16 cellular contexts compared by ENCODE assay signal in the genomic region with DNA sequence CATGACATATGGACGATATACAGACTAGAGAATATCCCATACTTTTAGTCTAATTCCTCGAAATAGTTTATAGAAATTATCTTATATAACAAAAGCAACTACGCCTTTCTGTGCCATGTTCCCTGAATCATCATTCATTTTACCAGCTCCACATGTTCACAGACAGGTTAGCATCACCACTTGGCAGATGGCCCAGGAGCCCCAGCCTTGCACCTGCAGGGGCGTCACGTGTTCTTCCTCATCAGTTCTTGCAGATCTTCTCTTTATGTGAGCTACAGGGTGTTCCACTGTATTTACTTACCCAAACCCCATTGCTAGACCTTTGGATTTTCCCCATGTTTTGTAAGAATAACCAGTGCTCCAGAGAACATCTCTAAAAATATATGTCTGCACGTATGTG. TPM values are rescaled to one million over a fixed set of nuclear protein-coding genes. Genes with fewer than 3 reads are reported as not detected.
DNase-seq lines count a peak whose midpoint lies in the region; ATAC-seq lines count a peak whose summit lies in the region.
"Had no signal": no experiment of that assay in that cellular context is flagged by ENCODE, and none has a peak within 500 bp of the region (broad histone marks: within the 10 kb centered on the region; RNA-seq: fewer than 3 reads in every experiment).

No MANE protein-coding gene starts in this region.

- intact Hi-C loops in activated CD4-positive, alpha-beta T cell treated with anti-CD3 and anti-CD28 coated beads, Interleukin-2, amount 10 ng/mL, durations not matched to agents 24 days and 14 days (cut with micrococcal nuclease): no loop called here
- intact Hi-C loops in posterior vena cava (cut with DNase I): no loop called here

- no peak for ATAC-seq in HG03342 (IDR thresholded peaks at IDR 0.05; ENCODE audit: unreplicated experiment)
- ATAC-seq: left lung had no signal

- peaks cover 3% of the 10 kb centered on the region for H3K4me1 Mint-ChIP-seq in activated CD4-positive, alpha-beta T cell treated with anti-CD3 and anti-CD28 coated beads, Interleukin-2, amount 10 ng/mL, durations not matched to agents 24 days and 14 days

- no peak overlapping the region for H3K4me3 Mint-ChIP-seq in activated CD4-positive, alpha-beta T cell treated with anti-CD3 and anti-CD28 coated beads, Interleukin-2, amount 10 ng/mL, durations not matched to agents 24 days and 14 days
- H3K4me3 Mint-ChIP-seq: activated T-cell treated with anti-CD3 and anti-CD28 coated beads, Interleukin-2, amount 50 U/mL, for 24 hours had no signal

- no peaks in the 10 kb centered on the region for H3K36me3 Mint-ChIP-seq in activated CD4-positive, alpha-beta T cell treated with anti-CD3 and anti-CD28 coated beads, Interleukin-2, amount 10 ng/mL, durations not matched to agents 24 days and 14 days (ENCODE audit: low read depth)

- H3K27ac Mint-ChIP-seq in activated CD4-positive, alpha-beta T cell treated with anti-CD3 and anti-CD28 coated beads, Interleukin-2, amount 10 ng/mL, durations not matched to agents 24 days and 14 days: no peak overlapping the region
- H3K27ac Mint-ChIP-seq: activated T-cell treated with anti-CD3 and anti-CD28 coated beads, Interleukin-2, amount 50 U/mL, for 24 hours had no signal

- DNase-seq in activated CD4-positive, alpha-beta T cell treated with anti-CD3 and anti-CD28 coated beads, Interleukin-2, amount 50 U/mL, for 1 hour: peak; percentile 34
- DNase-seq in activated CD4-positive, alpha-beta T cell treated with anti-CD3 and anti-CD28 coated beads, Interleukin-2, amount 10 ng/mL, durations not matched to agents 24 days and 14 days: no peak
- peak; percentile 81 for DNase-seq in NCI-H2029 treated with DMSO at 0.1 percent for 48 hours (lab: John Stamatoyannopoulos, UW)
- peak; percentile 18 for DNase-seq in T follicular helper cell (ENCODE audit: low read depth)
- peak; percentile 54 for DNase-seq in posterior vena cava (ENCODE audit: low spot score)
- no peak for DNase-seq in NCI-H524 treated with DMSO at 0.1 percent for 48 hours (lab: John Stamatoyannopoulos, UW)
- no peak for DNase-seq in dedifferentiated amniotic fluid mesenchymal stem cell (ENCODE audit: extremely low spot score)
- DNase-seq: ACHN; activated T-cell treated with anti-CD3 and anti-CD28 coated beads, Interleukin-2, amount 50 U/mL, for 24 hours; NK-92 treated with Interleukin-12 subunit alpha and Interleukin-12 subunit beta, amount 100 ng/mL, for 24 hours; pancreas; stimulated activated CD4-positive, alpha-beta T cell treated with anti-CD3 and anti-CD28 coated beads, Interleukin-4, amount 100 ng/mL, for 4 hours; T-helper 9 cell had no signal

- H3K27me3 Mint-ChIP-seq in activated CD4-positive, alpha-beta T cell treated with anti-CD3 and anti-CD28 coated beads, Interleukin-2, amount 10 ng/mL, durations not matched to agents 24 days and 14 days: peaks cover 39% of the 10 kb centered on the region
- H3K27me3 Mint-ChIP-seq: activated T-cell treated with anti-CD3 and anti-CD28 coated beads, Interleukin-2, amount 50 U/mL, for 24 hours had no signal

- peaks cover 4% of the 10 kb centered on the region for H3K9me3 Mint-ChIP-seq in activated CD4-positive, alpha-beta T cell treated with anti-CD3 and anti-CD28 coated beads, Interleukin-2, amount 10 ng/mL, durations not matched to agents 24 days and 14 days

RNA-seq across cellular contexts. Expression of gene BNIP5, which starts 12.6 kb away (rescaled TPM):
- not detected in 2 replicates for total RNA-seq in activated CD4-positive, alpha-beta T cell treated with anti-CD3 and anti-CD28 coated beads, Interleukin-2, amount 10 ng/mL, durations not matched to agents 24 days and 14 days
- not detected for total RNA-seq in posterior vena cava

RNA-seq across cellular contexts. Expression of gene ETV7, which starts 38.2 kb away (rescaled TPM):
- total RNA-seq in activated CD4-positive, alpha-beta T cell treated with anti-CD3 and anti-CD28 coated beads, Interleukin-2, amount 10 ng/mL, durations not matched to agents 24 days and 14 days: 0.54 and 0.57 TPM in 2 replicates
- under 1 TPM in 1 of 2 donors, not detected in 1; 0.57 TPM for total RNA-seq in posterior vena cava
- total RNA-seq: temporal lobe had no signal

Comparison
In these comparisons a context has a peak if more than half of its experiments do, and no peak if none do; other contexts are left out.
1. DNase-seq: peak in activated CD4-positive, alpha-beta T cell treated with anti-CD3 and anti-CD28 coated beads, Interleukin-2, amount 50 U/mL, for 1 hour (single experiment), NCI-H2029 treated with DMSO at 0.1 percent for 48 hours (single experiment), T follicular helper cell (single experiment) and posterior vena cava (single experiment); none in activated CD4-positive, alpha-beta T cell treated with anti-CD3 and anti-CD28 coated beads, Interleukin-2, amount 10 ng/mL, durations not matched to agents 24 days and 14 days (single experiment), NCI-H524 treated with DMSO at 0.1 percent for 48 hours (single experiment) and dedifferentiated amniotic fluid mesenchymal stem cell (single experiment).